24 cellular contexts compared by ENCODE assay signal in the genomic region with DNA sequence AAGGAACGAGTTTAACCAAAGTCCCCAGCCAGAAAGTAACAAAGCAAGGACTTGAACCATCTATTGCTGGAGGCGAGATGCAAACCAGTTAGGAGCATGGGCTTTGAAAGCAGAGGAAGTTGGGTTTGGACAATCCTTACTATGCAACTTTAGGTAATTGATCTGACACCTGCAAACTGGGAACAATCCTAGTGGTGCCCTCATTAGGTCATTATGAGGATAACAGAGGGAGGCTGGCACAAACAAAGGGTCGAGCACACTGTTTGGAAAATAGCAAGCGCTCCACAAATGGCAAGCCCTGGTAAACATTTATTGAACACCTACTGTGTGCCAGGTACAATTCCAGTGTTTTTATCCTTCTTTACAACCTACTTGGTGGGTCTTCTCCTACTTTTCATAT. TPM values are rescaled to one million over a fixed set of nuclear protein-coding genes. Genes with fewer than 3 reads are reported as not detected.
"Had no signal": no experiment of that assay in that cellular context is flagged by ENCODE, and none has a peak within 500 bp of the region (broad histone marks: within the 10 kb centered on the region; RNA-seq: fewer than 3 reads in every experiment).

No MANE protein-coding gene starts in this region.

- H3K4me3 ChIP-seq: left ventricle myocardium inferior, lung, right atrium auricular region, smooth muscle cell, uterus had no signal

- ATAC-seq: activated T-cell treated with anti-CD3 and anti-CD28 coated beads, Interleukin-2, amount 50 U/mL, for 72 hours; natural killer cell; stimulated activated memory B cell treated with anti-CD40 and anti-IgM and Interleukin-4, amounts not matched to agents 10 μg/mL and 1 μg/mL and 100 μg/mL, for 72 hours; stimulated activated naive CD8-positive, alpha-beta T cell treated with anti-CD3 and anti-CD28 coated beads, Interleukin-15, amount 100 ng/mL, for 72 hours had no signal

- H3K36me3 ChIP-seq: left ventricle myocardium inferior, right atrium auricular region, uterus had no signal

- H3K9me3 ChIP-seq: left ventricle myocardium inferior, right atrium auricular region, uterus had no signal

- DNase-seq: activated CD4-positive, alpha-beta T cell treated with anti-CD3 and anti-CD28 coated beads for 4 hours; activated CD4-positive, alpha-beta T cell treated with anti-CD3 and anti-CD28 coated beads, Interleukin-2, amount 50 U/mL, for 4 hours; activated naive CD4-positive, alpha-beta T cell; activated T-cell treated with anti-CD3 and anti-CD28 coated beads for 4 hours; activated T-cell treated with anti-CD3 and anti-CD28 coated beads, Interleukin-2, amount 50 U/mL, for 72 hours; anterior cingulate cortex; dermis blood vessel endothelial cell; effector CD4-positive, alpha-beta T cell; erythroblast; head of caudate nucleus; hypothalamus; left ventricle myocardium inferior; mesendoderm; natural killer cell; stimulated activated CD4-positive, alpha-beta T cell treated with anti-CD3 and anti-CD28 coated beads, Interleukin-1b, Interleukin-23, amount 100 ng/mL, for 48 hours; stimulated activated CD4-positive, alpha-beta T cell treated with anti-CD3 and anti-CD28 coated beads, Interleukin-4, amount 100 ng/mL, for 4 hours; stimulated activated CD8-positive, alpha-beta memory T cell treated with anti-CD3 and anti-CD28 coated beads, Interleukin-4, amount 100 ng/mL, for 48 hours; stimulated activated naive CD8-positive, alpha-beta T cell treated with anti-CD3 and anti-CD28 coated beads, Interleukin-15, amount 100 ng/mL, for 72 hours; substantia nigra; uterus had no signal

- H3K27me3 ChIP-seq: right atrium auricular region, uterus had no signal

- H3K4me1 ChIP-seq: left ventricle myocardium inferior, right atrium auricular region, uterus had no signal

- H3K4me2 ChIP-seq: smooth muscle cell had no signal

- H3K27ac ChIP-seq: left ventricle myocardium inferior, right atrium auricular region, uterus had no signal

RNA-seq across cellular contexts. Expression of a gene that starts 45.6 kb away (rescaled TPM):
- total RNA-seq: natural killer cell had no signal
